11 cellular contexts compared by ENCODE assay signal in the genomic region with DNA sequence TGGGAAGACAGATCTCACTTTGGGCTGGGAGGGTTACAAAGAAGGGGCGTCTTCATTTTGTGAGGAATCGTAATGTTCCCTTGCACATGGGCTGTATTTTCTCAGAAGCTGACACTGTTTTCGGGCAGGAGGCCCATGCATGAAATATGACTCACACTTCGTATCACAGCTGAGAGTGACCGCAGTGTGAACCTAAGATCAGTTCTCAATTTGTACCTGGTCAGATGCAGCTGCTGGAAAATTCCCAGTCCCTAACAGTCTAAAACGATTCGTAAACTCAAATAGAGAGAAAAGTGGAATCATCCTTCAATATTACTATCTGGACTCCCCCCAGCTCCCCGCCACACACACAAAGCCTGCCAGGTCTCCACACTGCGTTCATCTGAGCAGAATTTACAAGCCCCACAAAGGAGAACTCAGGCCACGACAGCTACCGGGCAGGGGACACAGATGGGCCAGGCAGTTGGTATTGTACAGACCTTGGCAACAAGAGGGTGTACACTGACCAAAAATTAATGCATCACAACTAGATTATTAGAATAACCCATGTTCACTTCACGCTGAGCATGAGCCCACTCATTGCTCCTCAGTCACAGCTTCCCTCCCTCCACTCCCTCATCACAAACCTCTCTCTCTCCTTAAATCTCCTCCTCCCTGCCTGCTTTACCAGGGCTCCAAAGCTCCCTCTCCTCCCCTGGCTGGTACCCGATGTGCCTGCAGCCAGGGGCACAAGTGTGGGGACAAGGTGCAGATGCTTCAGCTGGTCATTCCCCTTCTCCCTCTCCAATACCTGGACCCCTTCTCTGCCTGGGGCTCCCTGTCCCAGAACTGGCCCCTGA.
DNase-seq lines count a peak whose midpoint lies in the region; ATAC-seq and TF ChIP-seq lines count a peak whose summit lies in the region.
"Had no signal": no experiment of that assay in that cellular context is flagged by ENCODE, and none has a peak within 500 bp of the region (broad histone marks: within the 10 kb centered on the region; RNA-seq: fewer than 3 reads in every experiment).

No MANE protein-coding gene starts in this region.

- in situ Hi-C loops in gastrocnemius medialis (cut with MboI; ENCODE audit: low sequenced_read_pairs in 4 of 4) = no loop called here

- H3K36me3 ChIP-seq in esophagus muscularis mucosa (no peaks in the 10 kb centered on the region), gastrocnemius medialis (no peaks in the 10 kb centered on the region), A673 (ENCODE audit: insufficient read depth, low read length, poor library complexity, severe bottlenecking) (no peaks in the 10 kb centered on the region)

- no peak for TF ChIP-seq CTCF in GM12865 (IDR thresholded peaks at IDR 0.05; ENCODE audit: insufficient read depth, low read depth, low read length, missing control alignments)
- TF ChIP-seq CTCF in esophagus muscularis mucosa (IDR thresholded peaks at IDR 0.05) = no peak
- TF ChIP-seq CTCF in gastrocnemius medialis (IDR thresholded peaks at IDR 0.05 in 4 of 5, conservative IDR thresholded peaks at IDR 0.05 in 1 of 5) = no peak
- TF ChIP-seq CTCF in A673 (conservative IDR thresholded peaks at IDR 0.05; ENCODE audit: low read depth, low read length) = no peak

- DNase-seq in GM12865 (ENCODE audit: low read depth) (peak; percentile 72), MV-4-11 (lab: John Stamatoyannopoulos, UW) (peak; percentile 35), esophagus muscularis mucosa (ENCODE audit: extremely low spot score) (no peak), gastrocnemius medialis (no peak), A673 (ENCODE audit: low spot score) (no peak), epidermal melanocyte (ENCODE audit: insufficient read length, low spot score) (no peak), GF-D8 (lab: John Stamatoyannopoulos, UW) (no peak), Kasumi-1 (lab: John Stamatoyannopoulos, UW) (no peak)
- DNase-seq: activated gamma-delta T cell treated with Interleukin-2 at 50 U/mL for 16 hours; erythroblast; stimulated activated CD4-positive, alpha-beta T cell treated with anti-CD3 and anti-CD28 coated beads, Interleukin-4, amount 100 ng/mL, for 4 hours had no signal

- H3K9me3 ChIP-seq in esophagus muscularis mucosa (no peaks in the 10 kb centered on the region), gastrocnemius medialis (no peaks in the 10 kb centered on the region), A673 (ENCODE audit: low read depth, low read length, poor library complexity, severe bottlenecking) (no peaks in the 10 kb centered on the region)

- H3K4me3 ChIP-seq in GM12865 (ENCODE audit: low read depth, low read length) (no peak overlapping the region), esophagus muscularis mucosa (peak overlapping the region in 2 of 4 donors; percentile 18 to 19), gastrocnemius medialis (no peak overlapping the region), A673 (ENCODE audit: low read depth, low read length, poor library complexity, severe bottlenecking) (no peak overlapping the region)

- intact Hi-C loops in esophagus muscularis mucosa (cut with DNase I) = no loop called here
- intact Hi-C loops in gastrocnemius medialis (cut with DNase I; ENCODE audit: low total_unique reads) = no loop called here
- intact Hi-C loops in A673 (cut with micrococcal nuclease; ENCODE audit: unreplicated experiment) = no loop called here

- peaks cover 0 to 22% (median 18%) of the 10 kb centered on the region in 4 donors for H3K4me1 ChIP-seq in esophagus muscularis mucosa
- H3K4me1 ChIP-seq in gastrocnemius medialis = no peaks in the 10 kb centered on the region
- no peaks in the 10 kb centered on the region for H3K4me1 ChIP-seq in A673 (ENCODE audit: insufficient read depth, low read length, poor library complexity, severe bottlenecking)

- BruUV-seq in A673 (replicated peaks; lab: Mats Ljungman, UMichigan) = no TSS peak

- POLR2A ChIA-PET in A673 (lab: Charles Lee; ENCODE audit: low non-redundant PET) = no interaction called here

- WGBS in esophagus muscularis mucosa = 31% methylated on average over 13 of the region's 13 CpGs

- CTCF ChIA-PET in A673 (lab: Charles Lee) = no interaction called here

- TF ChIP-seq EP300 in esophagus muscularis mucosa (IDR thresholded peaks at IDR 0.05) = peak; percentile 80

- TF ChIP-seq POLR2A in esophagus muscularis mucosa (IDR thresholded peaks at IDR 0.05; ENCODE audit: low read depth) = no peak
- no peak for TF ChIP-seq POLR2A in gastrocnemius medialis (IDR thresholded peaks at IDR 0.05)

- peak overlapping the region; percentile 69 to 85 (median 78) for H3K27ac ChIP-seq in esophagus muscularis mucosa (replicated peaks in 1 of 4)
- H3K27ac ChIP-seq in gastrocnemius medialis = no peak overlapping the region
- H3K27ac ChIP-seq in A673 (ENCODE audit: low read depth, low read length, poor library complexity, severe bottlenecking) = no peak overlapping the region

- H3K27me3 ChIP-seq in esophagus muscularis mucosa (no peaks in the 10 kb centered on the region), gastrocnemius medialis (peaks cover 0 to 4% (median 0%) of the 10 kb centered on the region in 3 donors), A673 (replicated peaks; ENCODE audit: insufficient read depth, low read depth, low read length, poor library complexity) (no peaks in the 10 kb centered on the region)

- ATAC-seq in gastrocnemius medialis = peak; percentile 18 to 58

Comparison
In these comparisons a context has a peak if more than half of its experiments do, and no peak if none do; other contexts are left out.
1. DNase-seq: peak in GM12865 (single experiment) and MV-4-11 (single experiment); none in esophagus muscularis mucosa (single experiment), gastrocnemius medialis (0 of 2), A673 (single experiment), epidermal melanocyte (single experiment), GF-D8 (single experiment) and Kasumi-1 (0 of 2).
2. H3K27ac ChIP-seq: peak in esophagus muscularis mucosa (4 of 4); none in gastrocnemius medialis (0 of 4) and A673 (single experiment).